1 cellular context compared by ENCODE assay signal in the genomic region with DNA sequence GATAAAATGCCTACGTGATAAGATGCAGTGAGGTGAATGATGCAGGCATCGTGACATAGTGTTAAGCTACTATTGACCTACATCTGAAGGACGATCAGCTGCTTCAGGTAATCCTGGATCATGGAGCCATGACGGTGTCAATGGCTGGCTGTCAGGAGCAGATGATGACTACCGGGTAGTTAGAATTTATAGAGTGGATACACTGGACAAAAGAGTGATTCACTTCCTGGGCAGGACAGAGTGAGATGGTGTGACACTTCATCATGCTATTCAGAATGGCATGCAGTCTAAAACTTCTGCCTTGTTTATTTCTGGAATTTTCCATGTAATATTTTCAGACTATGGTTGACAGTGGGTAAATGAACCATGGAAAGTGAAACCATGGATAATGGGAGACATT.
TF ChIP-seq lines count a peak whose summit lies in the region.

No MANE protein-coding gene starts in this region.

TF ChIP-seq in endothelial cell of umbilical vein, 7 proteins besides CTCF, POLR2A, EP300 and RAD21 (continued from another document):
- TF ChIP-seq MYC (IDR thresholded peaks at IDR 0.05; ENCODE audit: low read depth, low read length) (no peak), JUN (IDR thresholded peaks at IDR 0.05; ENCODE audit: borderline replicate concordance, insufficient read depth, insufficient read length, low read depth) (peak; percentile 86), FOS (IDR thresholded peaks at IDR 0.05; ENCODE audit: borderline replicate concordance, insufficient read depth, low read length) (peak; percentile 86)
